In the genomic region with DNA sequence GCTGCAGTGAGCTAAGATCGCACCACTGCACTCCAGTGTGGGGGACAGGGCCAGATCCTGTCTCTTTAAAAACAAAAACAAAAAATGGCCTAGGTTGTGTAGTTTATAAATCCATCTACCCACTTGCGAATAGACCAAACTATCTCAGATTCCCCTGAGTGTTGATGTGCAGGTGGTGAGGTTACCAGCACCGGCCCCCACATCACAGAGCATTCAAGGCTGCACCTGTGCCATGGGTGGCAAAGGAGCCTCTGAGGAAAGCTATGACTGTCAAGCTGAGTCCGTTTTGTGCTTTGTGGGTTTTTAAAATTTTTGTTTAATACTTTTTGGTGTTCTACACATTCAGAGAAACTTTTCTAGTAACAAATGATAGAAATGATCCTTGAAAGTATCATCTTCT, we compare ENCODE assay signal across 37 cellular contexts.
"Had no signal": no experiment of that assay in that cellular context is flagged by ENCODE, and none has a peak within 500 bp of the region (broad histone marks: within the 10 kb centered on the region; RNA-seq: fewer than 3 reads in every experiment).

No MANE protein-coding gene starts in this region.

- FAIRE-seq: bronchial epithelial cell, TTC549 had no signal

- H3K27me3 ChIP-seq: ascending aorta, cardiac muscle cell had no signal

- H3K36me3 Mint-ChIP-seq: activated naive CD4-positive, alpha-beta T cell treated with anti-CD3 and anti-CD28 coated beads, Interleukin-2, amount 10 ng/mL, durations not matched to agents 7 days and 5 days; activated naive CD4-positive, alpha-beta T cell treated with anti-CD3 and anti-CD28 coated beads, Interleukin-2, amount 50 U/mL, for 24 hours; activated naive CD8-positive, alpha-beta T cell; activated naive CD8-positive, alpha-beta T cell treated with anti-CD3 and anti-CD28 coated beads, Interleukin-2, amount 10 ng/mL, durations not matched to agents 7 days and 5 days; brain had no signal

- H3K4me3 ChIP-seq: ascending aorta, cardiac muscle cell had no signal

- H3K4me1 Mint-ChIP-seq: activated B cell treated with CpG ODN at 0.5 μM for 24 hours; activated CD4-positive, alpha-beta memory T cell treated with anti-CD3 and anti-CD28 coated beads, Interleukin-2, amount 10 ng/mL, durations not matched to agents 7 days and 5 days; activated CD4-positive, alpha-beta T cell treated with anti-CD3 and anti-CD28 coated beads, Interleukin-2, amount 10 ng/mL, durations not matched to agents 24 days and 14 days; activated naive CD4-positive, alpha-beta T cell treated with anti-CD3 and anti-CD28 coated beads, Interleukin-2, amount 10 ng/mL, durations not matched to agents 7 days and 5 days; activated naive CD4-positive, alpha-beta T cell treated with anti-CD3 and anti-CD28 coated beads, Interleukin-2, amount 50 U/mL, for 24 hours; activated naive CD8-positive, alpha-beta T cell treated with anti-CD3 and anti-CD28 coated beads, Interleukin-2, amount 50 U/mL, for 24 hours; brain; central memory CD8-positive, alpha-beta T cell had no signal

- H3K27me3 Mint-ChIP-seq: activated naive CD8-positive, alpha-beta T cell treated with anti-CD3 and anti-CD28 coated beads, Interleukin-2, amount 50 U/mL, for 24 hours had no signal

- H3K9me3 ChIP-seq: ascending aorta had no signal

- H3K9me3 Mint-ChIP-seq: activated B cell treated with CpG ODN at 0.5 μM for 24 hours; activated CD4-positive, alpha-beta memory T cell treated with anti-CD3 and anti-CD28 coated beads, Interleukin-2, amount 10 ng/mL, durations not matched to agents 7 days and 5 days; activated CD4-positive, alpha-beta T cell treated with anti-CD3 and anti-CD28 coated beads, Interleukin-2, amount 10 ng/mL, durations not matched to agents 24 days and 14 days; activated naive CD4-positive, alpha-beta T cell treated with anti-CD3 and anti-CD28 coated beads, Interleukin-2, amount 10 ng/mL, durations not matched to agents 7 days and 5 days; activated naive CD4-positive, alpha-beta T cell treated with anti-CD3 and anti-CD28 coated beads, Interleukin-2, amount 50 U/mL, for 24 hours; activated naive CD8-positive, alpha-beta T cell treated with anti-CD3 and anti-CD28 coated beads, Interleukin-2, amount 50 U/mL, for 24 hours; activated T-cell treated with anti-CD3 and anti-CD28 coated beads, Interleukin-2, amount 50 U/mL, for 24 hours; activated T-helper 2 cell treated with anti-CD3 and anti-CD28 coated beads, Interferon-gamma antibody, Interleukin-2, Interleukin-4, amounts not matched to agents 10 μg/mL and 5 μg/mL and 100 μg/mL, durations not matched to agents 14 hours and 24 hours and 36 hours; central memory CD8-positive, alpha-beta T cell; T-helper 1 cell treated with Interleukin-12 subunit alpha and Interleukin-12 subunit beta and Interleukin-4 antibody, amounts not matched to agents 30 μg/mL and 1 μg/mL, for 36 hours; T-helper 2 cell treated with Interferon-gamma antibody and Interleukin-4, amounts not matched to agents 5 μg/mL and 100 μg/mL, for 36 hours had no signal

- H3K27ac Mint-ChIP-seq: activated B cell treated with CpG ODN at 0.5 μM for 24 hours; activated CD4-positive, alpha-beta memory T cell treated with anti-CD3 and anti-CD28 coated beads, Interleukin-2, amount 10 ng/mL, durations not matched to agents 7 days and 5 days; activated CD4-positive, alpha-beta T cell treated with anti-CD3 and anti-CD28 coated beads, Interleukin-2, amount 10 ng/mL, durations not matched to agents 24 days and 14 days; activated CD8-positive, alpha-beta T cell treated with anti-CD3 and anti-CD28 coated beads, Interleukin-2, amount 10 ng/mL, durations not matched to agents 7 days and 5 days; activated naive CD4-positive, alpha-beta T cell treated with anti-CD3 and anti-CD28 coated beads, Interleukin-2, amount 10 ng/mL, durations not matched to agents 7 days and 5 days; activated naive CD4-positive, alpha-beta T cell treated with anti-CD3 and anti-CD28 coated beads, Interleukin-2, amount 50 U/mL, for 24 hours; activated naive CD8-positive, alpha-beta T cell; activated naive CD8-positive, alpha-beta T cell treated with anti-CD3 and anti-CD28 coated beads, Interleukin-2, amount 10 ng/mL, durations not matched to agents 7 days and 5 days; activated naive CD8-positive, alpha-beta T cell treated with anti-CD3 and anti-CD28 coated beads, Interleukin-2, amount 50 U/mL, for 24 hours; activated T-cell treated with anti-CD3 and anti-CD28 coated beads, Interleukin-2, amount 50 U/mL, for 24 hours; activated T-helper 2 cell treated with anti-CD3 and anti-CD28 coated beads, Interferon-gamma antibody, Interleukin-2, Interleukin-4, amounts not matched to agents 10 μg/mL and 5 μg/mL and 100 μg/mL, durations not matched to agents 14 hours and 24 hours and 36 hours; brain; T-helper 1 cell treated with Interleukin-12 subunit alpha and Interleukin-12 subunit beta and Interleukin-4 antibody, amounts not matched to agents 30 μg/mL and 1 μg/mL, for 36 hours; T-helper 2 cell treated with Interferon-gamma antibody and Interleukin-4, amounts not matched to agents 5 μg/mL and 100 μg/mL, for 36 hours had no signal

- H3K4me3 Mint-ChIP-seq: activated B cell treated with CpG ODN at 0.5 μM for 24 hours; activated CD4-positive, alpha-beta memory T cell treated with anti-CD3 and anti-CD28 coated beads, Interleukin-2, amount 10 ng/mL, durations not matched to agents 7 days and 5 days; activated CD4-positive, alpha-beta T cell treated with anti-CD3 and anti-CD28 coated beads, Interleukin-2, amount 10 ng/mL, durations not matched to agents 24 days and 14 days; activated CD8-positive, alpha-beta T cell treated with anti-CD3 and anti-CD28 coated beads, Interleukin-2, amount 10 ng/mL, durations not matched to agents 7 days and 5 days; activated naive CD4-positive, alpha-beta T cell treated with anti-CD3 and anti-CD28 coated beads, Interleukin-2, amount 10 ng/mL, durations not matched to agents 7 days and 5 days; activated naive CD4-positive, alpha-beta T cell treated with anti-CD3 and anti-CD28 coated beads, Interleukin-2, amount 50 U/mL, for 24 hours; activated naive CD8-positive, alpha-beta T cell; activated naive CD8-positive, alpha-beta T cell treated with anti-CD3 and anti-CD28 coated beads, Interleukin-2, amount 10 ng/mL, durations not matched to agents 7 days and 5 days; activated naive CD8-positive, alpha-beta T cell treated with anti-CD3 and anti-CD28 coated beads, Interleukin-2, amount 50 U/mL, for 24 hours; activated T-cell treated with anti-CD3 and anti-CD28 coated beads, Interleukin-2, amount 50 U/mL, for 24 hours; brain; central memory CD8-positive, alpha-beta T cell; T-helper 1 cell treated with Interleukin-12 subunit alpha and Interleukin-12 subunit beta and Interleukin-4 antibody, amounts not matched to agents 30 μg/mL and 1 μg/mL, for 36 hours; T-helper 2 cell treated with Interferon-gamma antibody and Interleukin-4, amounts not matched to agents 5 μg/mL and 100 μg/mL, for 36 hours had no signal

- H3K4me1 ChIP-seq: ascending aorta had no signal

- H3K27ac ChIP-seq: ascending aorta, cardiac muscle cell, VCaP had no signal

- H3K36me3 ChIP-seq: ascending aorta, cardiac muscle cell had no signal

- DNase-seq: activated B cell treated with CpG ODN at 0.5 μM for 24 hours; activated CD4-positive, alpha-beta memory T cell treated with anti-CD3 and anti-CD28 coated beads, Interleukin-2, amount 10 ng/mL, durations not matched to agents 7 days and 5 days; activated CD4-positive, alpha-beta T cell treated with anti-CD3 and anti-CD28 coated beads for 4 hours; activated CD4-positive, alpha-beta T cell treated with anti-CD3 and anti-CD28 coated beads, Interleukin-2, amount 10 ng/mL, durations not matched to agents 24 days and 14 days; activated CD4-positive, alpha-beta T cell treated with anti-CD3 and anti-CD28 coated beads, Interleukin-2, amount 50 U/mL, for 1 hour; activated CD4-positive, alpha-beta T cell treated with anti-CD3 and anti-CD28 coated beads, Interleukin-2, amount 50 U/mL, for 48 hours; activated CD4-positive, CD25-positive, alpha-beta regulatory T cell treated with anti-CD3 and anti-CD28 coated beads, Interleukin-2, amount 50 U/mL, for 72 hours; activated CD8-positive, alpha-beta memory T cell treated with anti-CD3 and anti-CD28 coated beads for 24 hours; activated CD8-positive, alpha-beta memory T cell treated with anti-CD3 and anti-CD28 coated beads, Interleukin-2, amount 50 U/mL, for 48 hours; activated CD8-positive, alpha-beta T cell treated with anti-CD3 and anti-CD28 coated beads, Interleukin-2, amount 10 ng/mL, durations not matched to agents 7 days and 5 days; activated effector memory CD4-positive, alpha-beta T cell treated with Interleukin-2 at 50 U/mL for 16 hours; activated gamma-delta T cell; activated naive CD4-positive, alpha-beta T cell treated with anti-CD3 and anti-CD28 coated beads, Interleukin-2, amount 10 ng/mL, durations not matched to agents 7 days and 5 days; activated naive CD4-positive, alpha-beta T cell treated with Interleukin-2 at 50 U/mL for 16 hours; activated naive CD8-positive, alpha-beta T cell treated with anti-CD3 and anti-CD28 coated beads, Interleukin-2, amount 10 ng/mL, durations not matched to agents 7 days and 5 days; activated naive CD8-positive, alpha-beta T cell treated with anti-CD3 and anti-CD28 coated beads, Interleukin-2, amount 50 U/mL, for 24 hours; activated T-cell treated with anti-CD3 and anti-CD28 coated beads, Interleukin-2, amount 50 U/mL, for 24 hours; activated T-cell treated with anti-CD3 and anti-CD28 coated beads, Interleukin-2, amount 50 U/mL, for 48 hours; amygdala; anterior cingulate cortex; caudate nucleus; cerebellar nuclear complex; T-helper 1 cell; T-helper 2 cell; T-helper 9 cell had no signal

- ATAC-seq: activated CD8-positive, alpha-beta T cell treated with anti-CD3 and anti-CD28 coated beads, Interleukin-2, amount 10 ng/mL, durations not matched to agents 7 days and 5 days; activated naive CD8-positive, alpha-beta T cell treated with anti-CD3 and anti-CD28 coated beads, Interleukin-2, amount 50 U/mL, for 24 hours had no signal
